18 cellular contexts compared by ENCODE assay signal in the genomic region with DNA sequence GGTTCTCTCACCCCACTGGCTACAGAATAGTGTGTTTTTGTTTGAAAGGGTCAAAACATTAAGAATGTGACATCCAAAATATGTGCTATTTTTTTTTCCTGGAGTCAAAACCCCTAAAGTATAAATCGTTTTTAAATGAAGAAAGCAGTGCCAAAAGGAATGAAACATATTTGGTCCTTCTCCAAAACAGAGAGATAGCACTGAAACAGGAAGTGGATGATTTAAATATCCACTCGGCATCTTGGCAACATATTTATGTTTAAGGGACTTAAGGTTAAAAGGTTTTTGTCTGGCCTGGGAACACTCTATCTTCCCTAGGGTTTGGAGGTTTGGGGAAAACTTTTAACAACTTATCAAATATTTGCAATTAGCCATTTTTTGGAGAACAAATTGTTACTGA. TPM values are rescaled to one million over a fixed set of nuclear protein-coding genes. Genes with fewer than 3 reads are reported as not detected.
DNase-seq lines count a peak whose midpoint lies in the region; ATAC-seq, FAIRE-seq and TF ChIP-seq lines count a peak whose summit lies in the region.
"Had no signal": no experiment of that assay in that cellular context is flagged by ENCODE, and none has a peak within 500 bp of the region (broad histone marks: within the 10 kb centered on the region; RNA-seq: fewer than 3 reads in every experiment).

No MANE protein-coding gene starts in this region.

- H3K9me3 ChIP-seq in keratinocyte (ENCODE audit: control insufficient read depth, low read depth, low read length) = no peaks in the 10 kb centered on the region
- no peaks in the 10 kb centered on the region for H3K9me3 ChIP-seq in stomach smooth muscle (ENCODE audit: control insufficient read depth in 2 of 2, low read length in 2 of 2)

- H3K4me1 ChIP-seq in keratinocyte (ENCODE audit: control insufficient read depth, extremely low read depth, insufficient read depth, low read length) = peaks cover 9% of the 10 kb centered on the region
- peaks cover 43% of the 10 kb centered on the region for H3K4me1 ChIP-seq in stomach smooth muscle (ENCODE audit: control insufficient read depth, insufficient read depth, low read length)

- no peaks in the 10 kb centered on the region for H3K36me3 ChIP-seq in keratinocyte (ENCODE audit: control insufficient read depth in 2 of 2, extremely low read depth in 1 of 2, insufficient read depth in 2 of 2, low read length in 2 of 2)
- H3K36me3 ChIP-seq in stomach smooth muscle (ENCODE audit: control insufficient read depth in 2 of 2, insufficient read depth in 2 of 2, low read length in 2 of 2) = peaks cover 11 to 16% of the 10 kb centered on the region in 2 donors

- H3K27me3 Mint-ChIP-seq in HFFc6 (ENCODE audit: insufficient read depth) = peaks cover 25% of the 10 kb centered on the region

- in situ Hi-C loops in G401 (cut with HindIII; ENCODE audit: low sequenced_read_pairs) = no loop called here

- H4K20me1 ChIP-seq in keratinocyte (ENCODE audit: control insufficient read depth, extremely low read depth, insufficient read depth, low read length) = no peaks in the 10 kb centered on the region

- H3K27ac Mint-ChIP-seq in HFFc6 = peak overlapping the region; percentile 79
- H3K27ac Mint-ChIP-seq: activated CD8-positive, alpha-beta memory T cell treated with anti-CD3 and anti-CD28 coated beads, Interleukin-2, amount 10 ng/mL, durations not matched to agents 7 days and 5 days; activated naive CD4-positive, alpha-beta T cell treated with anti-CD3 and anti-CD28 coated beads for 36 hours; GM23338; stimulated activated effector memory CD8-positive, alpha-beta T cell treated with anti-CD3 and anti-CD28 coated beads, Interleukin-12 subunit alpha, Interleukin-12 subunit beta, amount 100 ng/mL, for 72 hours had no signal

- H3K4me3 ChIP-seq in coronary artery = peak overlapping the region; percentile 5
- H3K4me3 ChIP-seq in keratinocyte (ENCODE audit: control insufficient read depth in 2 of 3, extremely low read depth in 1 of 3, insufficient read depth in 2 of 3, low read depth in 1 of 3, low read length in 3 of 3) = no peak overlapping the region
- peak overlapping the region in 1 of 2 donors; percentile 1 for H3K4me3 ChIP-seq in stomach smooth muscle (ENCODE audit: low read length in 2 of 2)
- H3K4me3 ChIP-seq: GM23338 had no signal

- H3K79me2 ChIP-seq in keratinocyte (ENCODE audit: control insufficient read depth, insufficient read depth, low read length) = peaks cover 30% of the 10 kb centered on the region

- H3K4me1 Mint-ChIP-seq in HFFc6 (ENCODE audit: low read depth) = peaks cover 100% of the 10 kb centered on the region
- H3K4me1 Mint-ChIP-seq: activated CD8-positive, alpha-beta memory T cell treated with anti-CD3 and anti-CD28 coated beads, Interleukin-2, amount 10 ng/mL, durations not matched to agents 7 days and 5 days; central memory CD8-positive, alpha-beta T cell; stimulated activated effector memory CD8-positive, alpha-beta T cell treated with anti-CD3 and anti-CD28 coated beads, Interleukin-12 subunit alpha, Interleukin-12 subunit beta, amount 100 ng/mL, for 72 hours had no signal

- no peak for TF ChIP-seq POLR2A in GM18505 (IDR thresholded peaks at IDR 0.05; ENCODE audit: borderline replicate concordance, extremely low read depth, insufficient read depth, insufficient read length)

- no peak for FAIRE-seq in keratinocyte (lab: Jason Lieb, UNC)
- FAIRE-seq: GM19239 had no signal

- H3K36me3 Mint-ChIP-seq in HFFc6 (ENCODE audit: low read depth) = peaks cover 84% of the 10 kb centered on the region
- H3K36me3 Mint-ChIP-seq: activated CD8-positive, alpha-beta memory T cell treated with anti-CD3 and anti-CD28 coated beads, Interleukin-2, amount 10 ng/mL, durations not matched to agents 7 days and 5 days; stimulated activated effector memory CD8-positive, alpha-beta T cell treated with anti-CD3 and anti-CD28 coated beads, Interleukin-12 subunit alpha, Interleukin-12 subunit beta, amount 100 ng/mL, for 72 hours had no signal

- ATAC-seq in GM18505 (IDR thresholded peaks at IDR 0.05; ENCODE audit: unreplicated experiment) (no peak), GM21529 (IDR thresholded peaks at IDR 0.05; ENCODE audit: unreplicated experiment) (no peak)
- ATAC-seq: activated CD8-positive, alpha-beta memory T cell treated with anti-CD3 and anti-CD28 coated beads, Interleukin-2, amount 10 ng/mL, durations not matched to agents 7 days and 5 days; GM23338; stimulated activated effector memory CD8-positive, alpha-beta T cell treated with anti-CD3 and anti-CD28 coated beads, Interleukin-12 subunit alpha, Interleukin-12 subunit beta, amount 100 ng/mL, for 72 hours had no signal

- H2AFZ ChIP-seq in keratinocyte (ENCODE audit: control insufficient read depth, low read length) = no peak overlapping the region
- H2AFZ ChIP-seq: GM23338 had no signal

- TF ChIP-seq CTCF in HFFc6 (IDR thresholded peaks at IDR 0.05) = no peak
- TF ChIP-seq CTCF in coronary artery (IDR thresholded peaks at IDR 0.05) = no peak
- no peak for TF ChIP-seq CTCF in keratinocyte (optimal IDR thresholded peaks at IDR 0.05 in 1 of 3, IDR thresholded peaks at IDR 0.05 in 1 of 3, conservative IDR thresholded peaks at IDR 0.05 in 1 of 3; ENCODE audit: extremely low read depth in 1 of 3, insufficient read depth in 2 of 3, low read length in 3 of 3)

- H3K4me3 Mint-ChIP-seq in HFFc6 = peak overlapping the region; percentile 82
- H3K4me3 Mint-ChIP-seq: activated CD8-positive, alpha-beta memory T cell treated with anti-CD3 and anti-CD28 coated beads, Interleukin-2, amount 10 ng/mL, durations not matched to agents 7 days and 5 days; activated naive CD4-positive, alpha-beta T cell treated with anti-CD3 and anti-CD28 coated beads for 36 hours; central memory CD8-positive, alpha-beta T cell; GM23338; stimulated activated effector memory CD8-positive, alpha-beta T cell treated with anti-CD3 and anti-CD28 coated beads, Interleukin-12 subunit alpha, Interleukin-12 subunit beta, amount 100 ng/mL, for 72 hours had no signal

- 0 out of 2 replicates have a peak, but pooled peaks cover 4% of the 10 kb centered on the region for H3K9me3 Mint-ChIP-seq in HFFc6
- H3K9me3 Mint-ChIP-seq: activated naive CD4-positive, alpha-beta T cell treated with anti-CD3 and anti-CD28 coated beads for 36 hours; central memory CD8-positive, alpha-beta T cell; GM23338; stimulated activated effector memory CD8-positive, alpha-beta T cell treated with anti-CD3 and anti-CD28 coated beads, Interleukin-12 subunit alpha, Interleukin-12 subunit beta, amount 100 ng/mL, for 72 hours had no signal

- no peaks in the 10 kb centered on the region for H3K27me3 ChIP-seq in keratinocyte (ENCODE audit: control insufficient read depth, extremely low read depth, insufficient read depth, low read length)
- no peaks in the 10 kb centered on the region for H3K27me3 ChIP-seq in stomach smooth muscle (ENCODE audit: control insufficient read depth in 1 of 2, insufficient read depth in 2 of 2, low read length in 2 of 2)

- H3K27ac ChIP-seq in coronary artery (peak overlapping the region; percentile 51 to 68), keratinocyte (ENCODE audit: control insufficient read depth, insufficient read depth, low read length) (no peak overlapping the region), stomach smooth muscle (ENCODE audit: low read length) (peak overlapping the region; percentile 56)
- H3K27ac ChIP-seq: C4-2B had no signal

- peak overlapping the region; percentile 8 for H3K4me2 ChIP-seq in keratinocyte (ENCODE audit: control insufficient read depth, extremely low read depth, insufficient read depth, low read depth, low read length)
- H3K4me2 ChIP-seq: GM23338 had no signal

- H3K9me1 ChIP-seq in keratinocyte (ENCODE audit: control insufficient read depth, extremely low read depth, insufficient read depth, low read length) = no peaks in the 10 kb centered on the region

- DNase-seq in HFFc6 (no peak), coronary artery (ENCODE audit: low spot score) (no peak), keratinocyte (ENCODE audit: low read depth, low spot score) (no peak), G401 (ENCODE audit: low spot score) (no peak), DMS 273 treated with DMSO at 0.1 percent for 48 hours (lab: John Stamatoyannopoulos, UW) (no peak)
- DNase-seq: activated CD8-positive, alpha-beta memory T cell treated with anti-CD3 and anti-CD28 coated beads, Interleukin-2, amount 10 ng/mL, durations not matched to agents 7 days and 5 days; activated naive CD4-positive, alpha-beta T cell treated with anti-CD3 and anti-CD28 coated beads for 36 hours; DMS79 treated with DMSO at 0.1 percent for 48 hours; MM.1S; stimulated activated CD4-positive, alpha-beta T cell treated with anti-CD3 and anti-CD28 coated beads, Interleukin-4, amount 100 ng/mL, for 24 hours had no signal

- H3K9ac ChIP-seq in keratinocyte (ENCODE audit: control insufficient read depth, extremely low read depth, insufficient read depth, low read length) (no peak overlapping the region), stomach smooth muscle (ENCODE audit: low read length in 2 of 2) (no peak overlapping the region)

- dilution Hi-C loops in keratinocyte (cut with MboI; ENCODE audit: extremely low pct_ligation_motif_present, low sequenced_read_pairs) = no loop called here

RNA-seq across cellular contexts. Expression of gene CALD1, which starts 32.4 kb away (rescaled TPM):
- total RNA-seq in HFFc6 (2021; fragmentation: NEBNext Ultra II Directional; extraction: Animal tissue kit (Norgen Biotek cat#: 25700)) = 1,000 to 10,000 TPM; 1,066 to 1,726 (median 1,102) TPM
- 169 to 229 TPM (median 198 TPM) in 3 replicates for polyA plus RNA-seq in keratinocyte
- polyA plus RNA-seq in keratinocyte (2011; ENCODE audit: low read depth) = 135 TPM
- polyA plus RNA-seq in keratinocyte (2011; cell fraction: cytosol; rRNA removed) = 175 and 262 TPM in 2 replicates
- polyA plus RNA-seq in keratinocyte (2011; cell fraction: nucleus; rRNA removed) = 308 and 349 TPM in 2 replicates
- 55.2 and 198 TPM in 2 replicates for polyA plus RNA-seq in keratinocyte (2012; ENCODE audit: low replicate concordance)
- 79.3 to 202 TPM (median 169 TPM) in 3 replicates for polyA minus RNA-seq in keratinocyte
- polyA minus RNA-seq in keratinocyte (2011; cell fraction: cytosol; rRNA and poly(A)+ RNA removed) = 127 TPM
- 125 and 268 TPM in 2 replicates for polyA minus RNA-seq in keratinocyte (2011; cell fraction: nucleus; rRNA and poly(A)+ RNA removed)
- total RNA-seq in G401 (2014; rRNA removed; shearing (Covaris generic)) = 0.55 and 1.9 TPM in 2 replicates

Comparison
In these comparisons a context has a peak if more than half of its experiments do, and no peak if none do; other contexts are left out.
1. RNA of gene CALD1, which starts 32.4 kb away (total RNA-seq): 1,066 to 1,726 TPM in HFFc6; 0.55 to 1.9 TPM in G401; every median in the first group is over 100 times any median in the second.